In genomic region chr21:46285761-46286667, GRCh38 we compare ENCODE assay signal across 1 cellular context.
TF ChIP-seq lines count a peak whose summit lies in the region.

TSS of gene YBEY (plus strand) at chr21:46286342. CDS start at chr21:46286914, 572 bp downstream.

TF ChIP-seq in HEK293, 187 proteins besides CTCF, POLR2A, EP300 and RAD21 (continued from another document and continues in another):
- peak; percentile 72 for TF ChIP-seq ZFP37 (tag by site-specific recombination; IDR thresholded peaks at IDR 0.05)
- no peak for TF ChIP-seq ZNF112 (tag by site-specific recombination; IDR thresholded peaks at IDR 0.05)
- TF ChIP-seq ZNF747 (tag by site-specific recombination; IDR thresholded peaks at IDR 0.05): no peak
- peak; percentile 92 for TF ChIP-seq ZBTB1 (tag by site-specific recombination; IDR thresholded peaks at IDR 0.05)
- peak; percentile 60; the same call in 1 of the 2 replicates for TF ChIP-seq ZBTB21 (tag by site-specific recombination; IDR thresholded peaks at IDR 0.05)
- TF ChIP-seq ZNF529 (tag by site-specific recombination; IDR thresholded peaks at IDR 0.05; ENCODE audit: insufficient replicate concordance): no peak
- no peak for TF ChIP-seq ZNF16 (tag by site-specific recombination; IDR thresholded peaks at IDR 0.05; ENCODE audit: low read depth)
- TF ChIP-seq ZNF785 (tag by site-specific recombination; IDR thresholded peaks at IDR 0.05): no peak
- TF ChIP-seq SP3 (tag by site-specific recombination; IDR thresholded peaks at IDR 0.05): peak; percentile 91
- peak; percentile 74 for TF ChIP-seq REST (tag by site-specific recombination; IDR thresholded peaks at IDR 0.05)
- TF ChIP-seq GFI1B (tag by site-specific recombination; IDR thresholded peaks at IDR 0.05): no peak
- no peak for TF ChIP-seq SCRT2 (tag by site-specific recombination; IDR thresholded peaks at IDR 0.05)
- no peak for TF ChIP-seq ZNF501 (tag by site-specific recombination; IDR thresholded peaks at IDR 0.05)
- TF ChIP-seq HOXC10 (CRISPR knock-in tag; IDR thresholded peaks at IDR 0.05): no peak
- TF ChIP-seq ZFP41 (tag by site-specific recombination; IDR thresholded peaks at IDR 0.05; ENCODE audit: borderline replicate concordance): no peak
- peak; percentile 82 for TF ChIP-seq KLF10 (tag by site-specific recombination; IDR thresholded peaks at IDR 0.05)
- no peak for TF ChIP-seq HIC1 (tag by site-specific recombination; IDR thresholded peaks at IDR 0.05)
- peak; percentile 87 for TF ChIP-seq GLI4 (tag by site-specific recombination; IDR thresholded peaks at IDR 0.05)
- no peak for TF ChIP-seq SALL2 (tag by site-specific recombination; IDR thresholded peaks at IDR 0.05; ENCODE audit: borderline replicate concordance)
- TF ChIP-seq ZNF274 (IDR thresholded peaks at IDR 0.05; ENCODE audit: low read length): no peak
- no peak for TF ChIP-seq ZNF274 (tag by site-specific recombination; IDR thresholded peaks at IDR 0.05; ENCODE audit: borderline replicate concordance)
- TF ChIP-seq ZBTB48 (tag by site-specific recombination; IDR thresholded peaks at IDR 0.05): 0 out of 2 replicates have a peak, but pooled peaks have one; percentile 58
- TF ChIP-seq SP2 (tag by site-specific recombination; IDR thresholded peaks at IDR 0.05): peak; percentile 94
- TF ChIP-seq ZBTB26 (tag by site-specific recombination; optimal IDR thresholded peaks at IDR 0.05): peak; percentile 96
- TF ChIP-seq ZBTB6 (tag by site-specific recombination; IDR thresholded peaks at IDR 0.05): peak; percentile 70
- TF ChIP-seq ZNF24 (tag by site-specific recombination; IDR thresholded peaks at IDR 0.05): peak; percentile 40
- no peak for TF ChIP-seq ZNF560 (tag by site-specific recombination; IDR thresholded peaks at IDR 0.05; ENCODE audit: borderline replicate concordance)
- no peak for TF ChIP-seq ZNF148 (tag by site-specific recombination; IDR thresholded peaks at IDR 0.05; ENCODE audit: borderline replicate concordance)
- no peak for TF ChIP-seq ZNF426 (tag by site-specific recombination; IDR thresholded peaks at IDR 0.05)
- no peak for TF ChIP-seq FEZF1 (tag by site-specific recombination; IDR thresholded peaks at IDR 0.05)
- no peak for TF ChIP-seq YY2 (tag by site-specific recombination; IDR thresholded peaks at IDR 0.05)
- peak; percentile 82; the same call in 1 of the 2 replicates for TF ChIP-seq ZNF398 (tag by site-specific recombination; IDR thresholded peaks at IDR 0.05)
- TF ChIP-seq ZNF18 (tag by site-specific recombination; IDR thresholded peaks at IDR 0.05): no peak
- TF ChIP-seq ZNF48 (tag by site-specific recombination; IDR thresholded peaks at IDR 0.05): no peak
- TF ChIP-seq KLF16 (tag by site-specific recombination; IDR thresholded peaks at IDR 0.05): peak; percentile 98
- no peak; the same call in 1 of the 2 replicates for TF ChIP-seq ZNF350 (tag by site-specific recombination; IDR thresholded peaks at IDR 0.05)
- TF ChIP-seq ZNF10 (tag by site-specific recombination; IDR thresholded peaks at IDR 0.05): no peak; the same call in none of the 2 replicates
- TF ChIP-seq PRDM2 (tag by site-specific recombination; IDR thresholded peaks at IDR 0.05; ENCODE audit: borderline replicate concordance): no peak
- no peak; the same call in 1 of the 2 replicates for TF ChIP-seq OVOL3 (tag by site-specific recombination; IDR thresholded peaks at IDR 0.05)
- TF ChIP-seq ZNF416 (tag by site-specific recombination; IDR thresholded peaks at IDR 0.05): no peak
- TF ChIP-seq ZNF335 (tag by site-specific recombination; conservative IDR thresholded peaks at IDR 0.05): peak; percentile 85
- no peak for TF ChIP-seq ZNF571 (tag by site-specific recombination; IDR thresholded peaks at IDR 0.05)
- no peak for TF ChIP-seq ZNF214 (tag by site-specific recombination; IDR thresholded peaks at IDR 0.05; ENCODE audit: borderline replicate concordance)
- peak; percentile 62; the same call in 1 of the 2 replicates for TF ChIP-seq ZSCAN16 (tag by site-specific recombination; IDR thresholded peaks at IDR 0.05)
- peak; percentile 88; the same call in 1 of the 2 replicates for TF ChIP-seq REPIN1 (tag by site-specific recombination; IDR thresholded peaks at IDR 0.05; ENCODE audit: low read depth)
